ENCODE assay signal across 13 cellular contexts in the genomic region with DNA sequence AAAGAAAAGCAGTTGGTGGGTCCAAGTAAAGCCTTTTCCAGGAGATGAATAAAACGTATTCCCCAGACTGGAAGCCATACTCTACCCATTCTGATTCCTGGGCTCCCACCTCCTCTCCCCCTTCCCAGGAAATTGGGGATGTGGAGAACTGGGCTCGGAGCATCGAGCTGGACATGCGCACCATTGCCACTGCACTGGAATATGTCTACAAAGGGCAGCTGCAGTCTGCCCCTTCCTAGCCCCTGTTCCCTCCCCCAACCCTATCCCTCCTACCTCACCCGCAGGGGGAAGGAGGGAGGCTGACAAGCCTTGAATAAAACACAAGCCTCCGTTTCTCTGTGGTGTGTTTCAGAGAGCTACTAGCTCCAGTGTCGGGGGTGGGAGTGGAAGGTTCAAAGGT. TPM values are rescaled to one million over a fixed set of nuclear protein-coding genes. Genes with fewer than 3 reads are reported as not detected.
A peak's percentile ranks its signal among the peaks of the same experiment; 100 is the strongest.
DNase-seq lines count a peak whose midpoint lies in the region; ATAC-seq and TF ChIP-seq lines count a peak whose summit lies in the region.
"Had no signal": no experiment of that assay in that cellular context is flagged by ENCODE, and none has a peak within 500 bp of the region (broad histone marks: within the 10 kb centered on the region; RNA-seq: fewer than 3 reads in every experiment).

No MANE protein-coding gene starts in this region.

- DNase-seq in IMR-90 (no peak), colonic mucosa (no peak), T-helper 17 cell (no peak), NCI-H1105 (lab: John Stamatoyannopoulos, UW) (no peak)
- DNase-seq in effector CD4-positive, alpha-beta T cell: no peak
- DNase-seq: CD4-positive, alpha-beta T cell; effector CD8-positive, alpha-beta T cell; NCI-H748 treated with DMSO at 0.1 percent for 48 hours; SHP77 had no signal

- H3K9me1 ChIP-seq in IMR-90 (ENCODE audit: insufficient read depth, low read length): peaks cover 32% of the 10 kb centered on the region

- H3K79me1 ChIP-seq in IMR-90 (ENCODE audit: low read depth in 1 of 2, low read length in 2 of 2): peaks cover 22 to 69% of the 10 kb centered on the region in 2 experiments

- WGBS in IMR-90 (ENCODE audit: extremely low coverage in 2 of 2, insufficient read length in 1 of 2), 2 experiments: no CpG with 5 or more reads among the region's 7 CpGs

- H3K4me3 ChIP-seq in IMR-90 (ENCODE audit: insufficient read depth, low read depth, low read length): no peak overlapping the region
- H3K4me3 ChIP-seq in colonic mucosa: no peak overlapping the region
- no peak overlapping the region for H3K4me3 ChIP-seq in muscle layer of colon (ENCODE audit: low read depth in 1 of 2, low read length in 2 of 2)
- H3K4me3 ChIP-seq in stomach smooth muscle (ENCODE audit: low read length in 2 of 2): peak overlapping the region in 1 of 2 donors; percentile 63

- peak overlapping the region; percentile 80 for H2AK9ac ChIP-seq in IMR-90 (replicated peaks; ENCODE audit: low read depth, low read length, poor library complexity)

- H3K27me3 ChIP-seq in IMR-90 (ENCODE audit: control insufficient read depth, insufficient read depth, low read length) (no peaks in the 10 kb centered on the region), colonic mucosa (no peaks in the 10 kb centered on the region), muscle layer of colon (ENCODE audit: control insufficient read depth in 1 of 2, insufficient read depth in 2 of 2, low read length in 2 of 2) (no peaks in the 10 kb centered on the region), stomach smooth muscle (ENCODE audit: control insufficient read depth in 1 of 2, insufficient read depth in 2 of 2, low read length in 2 of 2) (no peaks in the 10 kb centered on the region)

- H4K91ac ChIP-seq in IMR-90 (ENCODE audit: insufficient read depth, low read depth, low read length): peak overlapping the region; percentile 25; the same call in 1 of the 2 replicates

- no peaks in the 10 kb centered on the region for H3K9me3 ChIP-seq in IMR-90 (ENCODE audit: control insufficient read depth, insufficient read depth, low read length)
- no peaks in the 10 kb centered on the region for H3K9me3 ChIP-seq in colonic mucosa
- H3K9me3 ChIP-seq in muscle layer of colon (ENCODE audit: low read length): no peaks in the 10 kb centered on the region
- no peaks in the 10 kb centered on the region for H3K9me3 ChIP-seq in stomach smooth muscle (ENCODE audit: control insufficient read depth in 2 of 2, low read length in 2 of 2)
- no peaks in the 10 kb centered on the region for H3K9me3 ChIP-seq in T-helper 17 cell (ENCODE audit: control insufficient read depth, low read length, poor library complexity, severe bottlenecking)

- H2BK5ac ChIP-seq in IMR-90 (ENCODE audit: low read depth, low read length, poor library complexity, severe bottlenecking): peak overlapping the region; percentile 84

- no peak for TF ChIP-seq POLR2A in IMR-90 (IDR thresholded peaks at IDR 0.05; ENCODE audit: low read depth, low read length)

- no peak overlapping the region for H2BK15ac ChIP-seq in IMR-90 (ENCODE audit: low read depth, low read length)

- H3K36me3 ChIP-seq in IMR-90 (ENCODE audit: control insufficient read depth, insufficient read depth, low read length): peaks cover 16% of the 10 kb centered on the region
- H3K36me3 ChIP-seq in colonic mucosa: no peaks in the 10 kb centered on the region
- H3K36me3 ChIP-seq in muscle layer of colon (ENCODE audit: insufficient read depth, low read length): peaks cover 6% of the 10 kb centered on the region
- H3K36me3 ChIP-seq in stomach smooth muscle (ENCODE audit: control insufficient read depth in 2 of 2, insufficient read depth in 2 of 2, low read length in 2 of 2): peaks cover 10 to 13% of the 10 kb centered on the region in 2 donors

- TF ChIP-seq CTCF in IMR-90 (conservative IDR thresholded peaks at IDR 0.05; ENCODE audit: low read depth, low read length) (no peak), colonic mucosa (IDR thresholded peaks at IDR 0.05) (no peak)

- no peak overlapping the region for H3K23ac ChIP-seq in IMR-90 (ENCODE audit: low read depth, low read length)

- POLR2A ChIA-PET in IMR-90 (lab: Charles Lee; ENCODE audit: unreplicated experiment): interaction anchor here (2.1 kb wide), 1 partner anchor 10 kb away, joined by 8 read pairs; no protein-coding TSS in a partner anchor

- H3K9ac ChIP-seq in IMR-90 (ENCODE audit: low read depth, low read length) (no peak overlapping the region), colonic mucosa (ENCODE audit: low read depth in 2 of 2, low read length in 2 of 2) (peak overlapping the region in 1 of 2 donors; percentile 91), muscle layer of colon (ENCODE audit: low read length) (peak overlapping the region; percentile 66), stomach smooth muscle (ENCODE audit: low read length in 2 of 2) (peak overlapping the region; percentile 60 to 87)

- H3K4me3 Mint-ChIP-seq in T-helper 17 cell: no peak overlapping the region
- H3K4me3 Mint-ChIP-seq: stimulated activated naive CD8-positive, alpha-beta T cell treated with anti-CD3 and anti-CD28 coated beads, Interleukin-15, Interleukin-2, amounts not matched to agents 100 ng/mL and 50 ng/mL, for 24 hours had no signal

- H3K4ac ChIP-seq in IMR-90 (ENCODE audit: low read depth, low read length): peak overlapping the region; percentile 76

- peaks cover 30% of the 10 kb centered on the region for H4K20me1 ChIP-seq in IMR-90 (ENCODE audit: insufficient read depth, low read length)

- no peak overlapping the region for H3K18ac ChIP-seq in IMR-90 (ENCODE audit: low read depth, low read length)

- no peak overlapping the region for H2BK20ac ChIP-seq in IMR-90 (ENCODE audit: low read depth, low read length)

- H3K27ac ChIP-seq in IMR-90 (ENCODE audit: insufficient read depth, low read length) (peak overlapping the region; percentile 30), colonic mucosa (peak overlapping the region; percentile 99), muscle layer of colon (ENCODE audit: low read depth, low read length) (peak overlapping the region; percentile 99), stomach smooth muscle (ENCODE audit: low read length) (peak overlapping the region; percentile 98)

- dilution Hi-C loops in IMR-90 (cut with HindIII; ENCODE audit: low sequenced_read_pairs, unreplicated experiment): no loop called here

- H3K36me3 Mint-ChIP-seq in T-helper 17 cell (ENCODE audit: low read depth): no peaks in the 10 kb centered on the region

- H3K27me3 Mint-ChIP-seq in T-helper 17 cell: no peaks in the 10 kb centered on the region
- H3K27me3 Mint-ChIP-seq: stimulated activated naive CD8-positive, alpha-beta T cell treated with anti-CD3 and anti-CD28 coated beads, Interleukin-15, Interleukin-2, amounts not matched to agents 100 ng/mL and 50 ng/mL, for 24 hours had no signal

- peaks cover 20% of the 10 kb centered on the region for H3K4me1 Mint-ChIP-seq in T-helper 17 cell

- BruUV-seq in IMR-90 (replicated peaks; lab: Mats Ljungman, UMichigan): no TSS peak

- 0 out of 4 replicates have a peak overlapping the region, but pooled peaks of 1 of the 2 experiments have one; percentile 14 for H4K8ac ChIP-seq in IMR-90 (ENCODE audit: low read depth in 2 of 2, low read length in 2 of 2)

- no peak for TF ChIP-seq RAD21 in IMR-90 (IDR thresholded peaks at IDR 0.05; ENCODE audit: low read length)

- CTCF ChIA-PET in IMR-90 (lab: Yijun Ruan, JAX): interaction anchor here (0.5 to 1.3 kb wide), 3 partner anchors 18 to 134 kb away, joined by 3 to 5 read pairs (median 4); no protein-coding TSS in a partner anchor

- peak overlapping the region; percentile 6; the same call in 1 of the 2 replicates for H4K5ac ChIP-seq in IMR-90 (ENCODE audit: low read depth, low read length)

- H3K27ac Mint-ChIP-seq in T-helper 17 cell: no peak overlapping the region
- H3K27ac Mint-ChIP-seq: CD4-positive, alpha-beta T cell; stimulated activated naive CD8-positive, alpha-beta T cell treated with anti-CD3 and anti-CD28 coated beads, Interleukin-15, Interleukin-2, amounts not matched to agents 100 ng/mL and 50 ng/mL, for 24 hours had no signal

- peak overlapping the region; percentile 38 for H2AFZ ChIP-seq in IMR-90 (replicated peaks; ENCODE audit: low read length, poor library complexity)

- ATAC-seq in IMR-90 (ENCODE audit: low read depth) (no peak), T-helper 17 cell (no peak), HG02623 (IDR thresholded peaks at IDR 0.05; ENCODE audit: unreplicated experiment) (no peak)

- intact Hi-C loops in IMR-90 (cut with micrococcal nuclease): no loop called here
- intact Hi-C loops in colonic mucosa (cut with DNase I): no loop called here

- peak overlapping the region; percentile 68 for H2AK5ac ChIP-seq in IMR-90 (ENCODE audit: low read depth, low read length)

- H3K14ac ChIP-seq in IMR-90 (replicated peaks; ENCODE audit: low read depth, low read length): no peak overlapping the region

- H3K4me2 ChIP-seq in IMR-90 (ENCODE audit: low read depth, low read length): no peak overlapping the region

- in situ Hi-C loops in IMR-90 (cut with MboI; ENCODE audit: low sequenced_read_pairs): no loop called here

- H3K4me1 ChIP-seq in IMR-90 (ENCODE audit: control insufficient read depth, insufficient read depth, low read length) (peaks cover 36% of the 10 kb centered on the region), colonic mucosa (peaks cover 52% of the 10 kb centered on the region), muscle layer of colon (ENCODE audit: insufficient read depth, low read length) (peaks cover 72% of the 10 kb centered on the region), stomach smooth muscle (ENCODE audit: control insufficient read depth, insufficient read depth, low read length) (peaks cover 81% of the 10 kb centered on the region)

- H2BK120ac ChIP-seq in IMR-90 (ENCODE audit: low read depth, low read length): 0 out of 2 replicates have a peak overlapping the region, but pooled peaks have one; percentile 27

- H3K56ac ChIP-seq in IMR-90 (ENCODE audit: extremely low read depth, insufficient read depth, low read length): no peak overlapping the region

RNA-seq across cellular contexts. Expression of a gene that starts 0.8 kb away (rescaled TPM):
- total RNA-seq in IMR-90 (2012; rRNA removed) (7.3 and 8.9 TPM in 2 replicates), colonic mucosa (10 to 100 TPM; 22.6 to 29.6 TPM), T-helper 17 cell (10 to 100 TPM; 12.9 to 13.8 TPM)
- polyA plus RNA-seq in IMR-90 (2012; rRNA removed): 18.8 and 21.0 TPM in 2 replicates
- polyA plus RNA-seq in IMR-90 (2012; cell fraction: cytosol; rRNA removed): 16.9 and 19.9 TPM in 2 replicates
- 85.3 and 102 TPM in 2 replicates for polyA plus RNA-seq in IMR-90 (2012; cell fraction: nucleus; rRNA removed; ENCODE audit: low replicate concordance)

RNA-seq across cellular contexts. Expression of a gene that starts 3.5 kb away (rescaled TPM):
- total RNA-seq in IMR-90 (2012; rRNA removed) (128 and 158 TPM in 2 replicates), colonic mucosa (100 to 1,000 TPM; 214 to 242 TPM), T-helper 17 cell (10 to 100 TPM; 41.1 to 42.0 TPM)
- polyA plus RNA-seq in IMR-90 (2012; rRNA removed): 280 and 285 TPM in 2 replicates
- polyA plus RNA-seq in IMR-90 (2012; cell fraction: cytosol; rRNA removed): 332 and 427 TPM in 2 replicates
- polyA plus RNA-seq in IMR-90 (2012; cell fraction: nucleus; rRNA removed; ENCODE audit: low replicate concordance): 75.9 and 113 TPM in 2 replicates

RNA-seq across cellular contexts. Expression of a gene that starts 9.4 kb away (rescaled TPM):
- total RNA-seq in IMR-90 (2012; rRNA removed) (995 and 1,796 TPM in 2 replicates), colonic mucosa (1,000 to 10,000 TPM in 1 of 2 donors, 100 to 1,000 TPM in 1; 707 to 1,094 TPM), T-helper 17 cell (10 to 100 TPM; 83.3 to 83.9 TPM)
- 1,398 and 1,518 TPM in 2 replicates for polyA plus RNA-seq in IMR-90 (2012; rRNA removed)
- polyA plus RNA-seq in IMR-90 (2012; cell fraction: cytosol; rRNA removed): 856 and 974 TPM in 2 replicates
- polyA plus RNA-seq in IMR-90 (2012; cell fraction: nucleus; rRNA removed; ENCODE audit: low replicate concordance): 173 and 576 TPM in 2 replicates

RNA-seq across cellular contexts. Expression of a gene that starts 11.7 kb away (rescaled TPM):
- total RNA-seq in IMR-90 (2012; rRNA removed) (3.9 and 4.4 TPM in 2 replicates), colonic mucosa (10 to 100 TPM; 10.8 to 64.4 TPM), T-helper 17 cell (1 to 10 TPM in 1 of 2 donors, under 1 TPM in 1; 0.70 to 1.4 TPM)
- polyA plus RNA-seq in IMR-90 (2012; rRNA removed): 13.9 and 15.7 TPM in 2 replicates
- polyA plus RNA-seq in IMR-90 (2012; cell fraction: cytosol; rRNA removed): 12.1 and 23.0 TPM in 2 replicates
- 89.0 and 117 TPM in 2 replicates for polyA plus RNA-seq in IMR-90 (2012; cell fraction: nucleus; rRNA removed; ENCODE audit: low replicate concordance)

RNA-seq across cellular contexts. Expression of a gene that starts 23.6 kb away (rescaled TPM):
- 2.2 and 2.7 TPM in 2 replicates for total RNA-seq in IMR-90 (2012; rRNA removed)
- polyA plus RNA-seq in IMR-90 (2012; rRNA removed): 12.9 and 13.6 TPM in 2 replicates
- 5.7 and 15.7 TPM in 2 replicates for polyA plus RNA-seq in IMR-90 (2012; cell fraction: cytosol; rRNA removed)
- 5.5 and 10.6 TPM in 2 replicates for polyA plus RNA-seq in IMR-90 (2012; cell fraction: nucleus; rRNA removed; ENCODE audit: low replicate concordance)
- total RNA-seq in colonic mucosa: 1 to 10 TPM; 3.2 to 3.7 TPM
- total RNA-seq in T-helper 17 cell: 1 to 10 TPM; 6.7 to 9.5 TPM

Comparison
In these comparisons a context has a peak if more than half of its experiments do, and no peak if none do; other contexts are left out.
1. H3K27ac ChIP-seq: peak in every context shown above with its lines; median percentile 99 in colonic mucosa; 99 in muscle layer of colon; 98 in stomach smooth muscle; 30 in IMR-90.
2. RNA of a gene that starts 9.4 kb away (total RNA-seq): 707 to 1,094 TPM in colonic mucosa and 995 to 1,796 TPM in IMR-90; 83.3 to 83.9 TPM in T-helper 17 cell; every median in the first group is over 4 times any median in the second.